8 cellular contexts compared by ENCODE assay signal in genomic region chr6:45422541-45423110, GRCh38. TPM values are rescaled to one million over a fixed set of nuclear protein-coding genes. Genes with fewer than 3 reads are reported as not detected.
DNase-seq lines count a peak whose midpoint lies in the region; ATAC-seq and TF ChIP-seq lines count a peak whose summit lies in the region.

No MANE protein-coding gene starts in this region.

- TF ChIP-seq POLR2A in erythroblast (IDR thresholded peaks at IDR 0.05; ENCODE audit: low read length) (no peak), tibial nerve (IDR thresholded peaks at IDR 0.05) (no peak)

- H3K9me3 ChIP-seq in MG63 (no peaks in the 10 kb centered on the region), tibial nerve (no peaks in the 10 kb centered on the region)

- DNase-seq in COLO668 (lab: John Stamatoyannopoulos, UW; ENCODE audit: unreplicated experiment) (peak; percentile 39), MG63 (peak; percentile 36), erythroblast (lab: John Stamatoyannopoulos, UW) (peak; percentile 16 to 28), naive B cell (peak; percentile 37), tibial nerve (ENCODE audit: low spot score in 2 of 2) (no peak), GOT3 (lab: John Stamatoyannopoulos, UW) (no peak)
- DNase-seq in activated CD8-positive, alpha-beta memory T cell treated with anti-CD3 and anti-CD28 coated beads for 1 hour (ENCODE audit: extremely low read depth in 1 of 2, low read depth in 1 of 2): peak; percentile 33 to 42

- no peaks in the 10 kb centered on the region for H3K27me3 ChIP-seq in MG63
- H3K27me3 ChIP-seq in tibial nerve: peaks cover 0 to 13% of the 10 kb centered on the region in 2 donors

- peak overlapping the region; percentile 59 for H3K4me3 ChIP-seq in MG63
- H3K4me3 ChIP-seq in tibial nerve: peak overlapping the region; percentile 60 to 87 (median 72)

- peak overlapping the region; percentile 69 to 97 (median 94) for H3K27ac ChIP-seq in tibial nerve

- peaks cover 34 to 57% (median 47%) of the 10 kb centered on the region in 3 donors for H3K4me1 Mint-ChIP-seq in naive B cell

- peaks cover 0 to 58% (median 10%) of the 10 kb centered on the region in 4 donors for H3K4me1 ChIP-seq in tibial nerve

- 1% methylated on average over 37 to 48 of the region's 55 CpGs for WGBS in tibial nerve, 2 donors

- peaks cover 0 to 3% (median 0%) of the 10 kb centered on the region in 7 donors for H3K9me3 Mint-ChIP-seq in naive B cell

- peak overlapping the region in 4 of 6 donors; percentile 49 to 94 (median 81) for H3K27ac Mint-ChIP-seq in naive B cell

- peaks cover 0 to 7% of the 10 kb centered on the region in 2 donors for H3K36me3 Mint-ChIP-seq in naive B cell

- peak in 1 of 2 donors; percentile 2 for TF ChIP-seq EP300 in tibial nerve (IDR thresholded peaks at IDR 0.05)

- peaks cover 39 to 63% (median 56%) of the 10 kb centered on the region in 3 donors for H3K27me3 Mint-ChIP-seq in naive B cell

- peak overlapping the region; percentile 91 to 95 (median 92) for H3K4me3 Mint-ChIP-seq in naive B cell

- no peak for TF ChIP-seq CTCF in tibial nerve (IDR thresholded peaks at IDR 0.05)

- peak; percentile 24 to 26 for ATAC-seq in naive B cell (ENCODE audit: low read depth in 2 of 2)
- ATAC-seq in HG02678 (IDR thresholded peaks at IDR 0.05; ENCODE audit: unreplicated experiment): no peak

- H3K36me3 ChIP-seq in MG63 (no peaks in the 10 kb centered on the region), tibial nerve (no peaks in the 10 kb centered on the region)

RNA-seq across cellular contexts. Expression of gene SUPT3H, which starts 44.9 kb away (rescaled TPM):
- total RNA-seq in MG63 (2014; rRNA removed; shearing (Covaris generic); ENCODE audit: low replicate concordance): not detected in 2 replicates
- polyA plus RNA-seq in naive B cell (ENCODE audit: low read depth in 6 of 6): 1 to 10 TPM; 3.7 to 8.6 (median 6.7) TPM
- total RNA-seq in tibial nerve: 10 to 100 TPM in 3 of 4 donors, 1 to 10 TPM in 1; 6.6 to 16.5 (median 14.8) TPM

Comparison
In these comparisons a context has a peak if more than half of its experiments do, and no peak if none do; other contexts are left out.
1. DNase-seq: peak in COLO668 (single experiment), MG63 (single experiment), activated CD8-positive, alpha-beta memory T cell treated with anti-CD3 and anti-CD28 coated beads for 1 hour (2 of 2), erythroblast (2 of 2) and naive B cell (single experiment); none in tibial nerve (0 of 2) and GOT3 (single experiment).